Comparison of ENCODE assay signal across 18 cellular contexts in genomic region chr3:112482675-112483074, GRCh38. TPM values are rescaled to one million over a fixed set of nuclear protein-coding genes. Genes with fewer than 3 reads are reported as not detected.
A peak's percentile ranks its signal among the peaks of the same experiment; 100 is the strongest.
DNase-seq lines count a peak whose midpoint lies in the region; ATAC-seq and TF ChIP-seq lines count a peak whose summit lies in the region.
"Had no signal": no experiment of that assay in that cellular context is flagged by ENCODE, and none has a peak within 500 bp of the region (broad histone marks: within the 10 kb centered on the region; RNA-seq: fewer than 3 reads in every experiment).

No MANE protein-coding gene starts in this region.

- H3K27me3 ChIP-seq in OCI-LY3 (ENCODE audit: low read depth, low read length), result no peaks in the 10 kb centered on the region
- no peaks in the 10 kb centered on the region for H3K27me3 ChIP-seq in lower lobe of right lung (ENCODE audit: low read depth)
- H3K27me3 ChIP-seq: dorsolateral prefrontal cortex, tibial nerve had no signal

- H3K27ac ChIP-seq in OCI-LY3 (ENCODE audit: low read length), result no peak overlapping the region
- no peak overlapping the region for H3K27ac ChIP-seq in lower lobe of right lung
- H3K27ac ChIP-seq: dorsolateral prefrontal cortex, tibial nerve had no signal

- peaks cover 60% of the 10 kb centered on the region for H3K4me1 Mint-ChIP-seq in activated T-cell treated with anti-CD3 and anti-CD28 coated beads, Interleukin-2, amount 50 U/mL, for 24 hours (ENCODE audit: low read depth)
- H3K4me1 Mint-ChIP-seq in naive thymus-derived CD8-positive, alpha-beta T cell, result peaks cover 37 to 79% (median 64%) of the 10 kb centered on the region in 4 donors
- H3K4me1 Mint-ChIP-seq: GM23338 had no signal

- H3K9me3 Mint-ChIP-seq in activated T-cell treated with anti-CD3 and anti-CD28 coated beads, Interleukin-2, amount 50 U/mL, for 24 hours, result no peaks in the 10 kb centered on the region
- peaks cover 0 to 3% (median 0%) of the 10 kb centered on the region in 9 donors for H3K9me3 Mint-ChIP-seq in naive thymus-derived CD8-positive, alpha-beta T cell
- H3K9me3 Mint-ChIP-seq: GM23338; natural killer cell treated with Interleukin-12 subunit alpha and Interleukin-12 subunit beta and Interleukin-15 and Interleukin-18, amount 100 ng/mL, for 72 hours had no signal

- no peak overlapping the region for H3K9ac ChIP-seq in OCI-LY3 (ENCODE audit: low read length)

- no peak overlapping the region for H2AFZ ChIP-seq in OCI-LY3 (ENCODE audit: low read depth, low read length)
- H2AFZ ChIP-seq: GM23338 had no signal

- no peaks in the 10 kb centered on the region for H4K20me1 ChIP-seq in OCI-LY3 (ENCODE audit: insufficient read depth, low read length)

- H3K36me3 ChIP-seq in OCI-LY3 (replicated peaks; ENCODE audit: low read depth, low read length) (no peaks in the 10 kb centered on the region), lower lobe of right lung (no peaks in the 10 kb centered on the region)
- H3K36me3 ChIP-seq: tibial nerve had no signal

- H3K4me1 ChIP-seq in OCI-LY3 (ENCODE audit: low read length) (peaks cover 15% of the 10 kb centered on the region), lower lobe of right lung (no peaks in the 10 kb centered on the region)

- intact Hi-C loops in lower lobe of right lung (cut with DNase I) (no loop called here), cardiac septum (cut with DNase I) (no loop called here)

- peak overlapping the region; percentile 13; the same call in 1 of the 2 replicates for H3K4me2 ChIP-seq in OCI-LY3 (ENCODE audit: low read length)
- H3K4me2 ChIP-seq: GM23338 had no signal

- no peak overlapping the region for H3K4me3 ChIP-seq in OCI-LY3 (ENCODE audit: low read length)
- no peak overlapping the region for H3K4me3 ChIP-seq in lower lobe of right lung
- H3K4me3 ChIP-seq: dorsolateral prefrontal cortex, GM23338, tibial nerve had no signal

- H3K4me3 Mint-ChIP-seq in activated T-cell treated with anti-CD3 and anti-CD28 coated beads, Interleukin-2, amount 50 U/mL, for 24 hours, result no peak overlapping the region
- H3K4me3 Mint-ChIP-seq in naive thymus-derived CD8-positive, alpha-beta T cell, result peak overlapping the region in 9 of 10 donors; percentile 12 to 66 (median 58)
- H3K4me3 Mint-ChIP-seq: GM23338; natural killer cell treated with Interleukin-12 subunit alpha and Interleukin-12 subunit beta and Interleukin-15 and Interleukin-18, amount 100 ng/mL, for 72 hours had no signal

- H3K9me3 ChIP-seq in OCI-LY3 (ENCODE audit: insufficient read depth, low read length), result no peaks in the 10 kb centered on the region
- H3K9me3 ChIP-seq in lower lobe of right lung, result no peaks in the 10 kb centered on the region
- H3K9me3 ChIP-seq: tibial nerve had no signal

- TF ChIP-seq CTCF in OCI-LY3 (IDR thresholded peaks at IDR 0.05; ENCODE audit: low read depth, low read length), result no peak
- no peak for TF ChIP-seq CTCF in lower lobe of right lung (IDR thresholded peaks at IDR 0.05)

- H3K27ac Mint-ChIP-seq in activated T-cell treated with anti-CD3 and anti-CD28 coated beads, Interleukin-2, amount 50 U/mL, for 24 hours, result peak overlapping the region; percentile 71
- peak overlapping the region; percentile 36 to 94 (median 84) for H3K27ac Mint-ChIP-seq in naive thymus-derived CD8-positive, alpha-beta T cell
- H3K27ac Mint-ChIP-seq: GM23338; natural killer cell treated with Interleukin-12 subunit alpha and Interleukin-12 subunit beta and Interleukin-15 and Interleukin-18, amount 100 ng/mL, for 72 hours had no signal

- POLR2A ChIA-PET in naive thymus-derived CD8-positive, alpha-beta T cell (lab: Charles Lee), result interaction anchor here (1.6 kb wide), 1 partner anchor 14 kb away, joined by 3 read pairs; no protein-coding TSS in a partner anchor

- peak; percentile 68 for ATAC-seq in GM21529 (IDR thresholded peaks at IDR 0.05; ENCODE audit: unreplicated experiment)
- ATAC-seq in naive thymus-derived CD8-positive, alpha-beta T cell, result no peak
- no peak for ATAC-seq in lower lobe of right lung
- ATAC-seq: GM23338; left ventricle myocardium superior; natural killer cell treated with Interleukin-12 subunit alpha and Interleukin-12 subunit beta and Interleukin-15 and Interleukin-18, amount 100 ng/mL, for 72 hours had no signal

- H3K36me3 Mint-ChIP-seq in activated T-cell treated with anti-CD3 and anti-CD28 coated beads, Interleukin-2, amount 50 U/mL, for 24 hours (ENCODE audit: low read depth), result peaks cover 65% of the 10 kb centered on the region
- H3K36me3 Mint-ChIP-seq in naive thymus-derived CD8-positive, alpha-beta T cell, result peaks cover 9 to 39% (median 34%) of the 10 kb centered on the region in 3 donors
- H3K36me3 Mint-ChIP-seq: natural killer cell treated with Interleukin-12 subunit alpha and Interleukin-12 subunit beta and Interleukin-15 and Interleukin-18, amount 100 ng/mL, for 72 hours had no signal

- no peaks in the 10 kb centered on the region for H3K27me3 Mint-ChIP-seq in activated T-cell treated with anti-CD3 and anti-CD28 coated beads, Interleukin-2, amount 50 U/mL, for 24 hours
- H3K27me3 Mint-ChIP-seq in naive thymus-derived CD8-positive, alpha-beta T cell, result no peaks in the 10 kb centered on the region

- no peak for DNase-seq in activated T-cell treated with anti-CD3 and anti-CD28 coated beads, Interleukin-2, amount 50 U/mL, for 24 hours
- DNase-seq in activated T-cell treated with anti-CD3 and anti-CD28 coated beads for 4 hours, result no peak
- DNase-seq in naive thymus-derived CD8-positive, alpha-beta T cell, result no peak
- DNase-seq in NCI-H1930 (lab: John Stamatoyannopoulos, UW), result no peak
- no peak for DNase-seq in lower lobe of right lung
- DNase-seq in cardiac septum (ENCODE audit: low spot score), result no peak
- DNase-seq: DMS53, dorsolateral prefrontal cortex, Kasumi-1, left ventricle myocardium superior, NCI-H2029 treated with DMSO at 0.1 percent for 48 hours, NCI-H69, SHP77 had no signal

- no peaks in the 10 kb centered on the region for H3K79me2 ChIP-seq in OCI-LY3 (ENCODE audit: low read length)

RNA-seq across cellular contexts. Expression of gene BTLA, which starts 16.6 kb away (rescaled TPM):
- total RNA-seq in naive thymus-derived CD8-positive, alpha-beta T cell, result 10 to 100 TPM; 18.2 to 18.5 TPM
- 10 to 100 TPM in 2 of 3 donors, 1 to 10 TPM in 1; 5.5 to 13.8 (median 10.2) TPM for polyA plus RNA-seq in naive thymus-derived CD8-positive, alpha-beta T cell
- total RNA-seq in lower lobe of right lung (0.86 TPM), cardiac septum (0.35 TPM)
- total RNA-seq: GM23338, left ventricle myocardium superior had no signal

Comparison
In these comparisons a context has a peak if more than half of its experiments do, and no peak if none do; other contexts are left out.
1. RNA of gene BTLA, which starts 16.6 kb away (total RNA-seq): 18.2 to 18.5 TPM in naive thymus-derived CD8-positive, alpha-beta T cell; 0.86 TPM in lower lobe of right lung (single experiment) and 0.35 TPM in cardiac septum (single experiment); every median in the first group is over 10 times any median in the second.